Comparison of ENCODE assay signal across 8 cellular contexts in genomic region chr2:43519711-43520221, GRCh38.
A peak's percentile ranks its signal among the peaks of the same experiment; 100 is the strongest.
DNase-seq lines count a peak whose midpoint lies in the region; ATAC-seq, FAIRE-seq and TF ChIP-seq lines count a peak whose summit lies in the region.

No MANE protein-coding gene starts in this region.

- H3K27ac ChIP-seq in keratinocyte (ENCODE audit: control insufficient read depth, insufficient read depth, low read length), result peak overlapping the region; percentile 76
- H3K27ac ChIP-seq in transverse colon, result peak overlapping the region; percentile 73 to 80 (median 78)

- peaks cover 6% of the 10 kb centered on the region for H3K79me2 ChIP-seq in keratinocyte (ENCODE audit: control insufficient read depth, insufficient read depth, low read length)

- H3K27me3 ChIP-seq in keratinocyte (ENCODE audit: control insufficient read depth, extremely low read depth, insufficient read depth, low read length) (no peaks in the 10 kb centered on the region), transverse colon (no peaks in the 10 kb centered on the region)

- no peak overlapping the region for H3K4me3 Mint-ChIP-seq in activated CD4-positive, alpha-beta T cell treated with anti-CD3 and anti-CD28 coated beads for 36 hours

- no peak overlapping the region for H3K27ac Mint-ChIP-seq in activated CD4-positive, alpha-beta T cell treated with anti-CD3 and anti-CD28 coated beads for 36 hours

- peak; percentile 48 for ATAC-seq in activated CD4-positive, alpha-beta T cell treated with anti-CD3 and anti-CD28 coated beads for 36 hours
- ATAC-seq in HG03095 (IDR thresholded peaks at IDR 0.05; ENCODE audit: unreplicated experiment) (no peak), GM18909 (IDR thresholded peaks at IDR 0.05; ENCODE audit: poor library complexity, unreplicated experiment) (no peak)

- dilution Hi-C loops in keratinocyte (cut with MboI; ENCODE audit: extremely low pct_ligation_motif_present, low sequenced_read_pairs), result no loop called here

- H2AFZ ChIP-seq in keratinocyte (ENCODE audit: control insufficient read depth, low read length), result no peak overlapping the region

- TF ChIP-seq EP300 in transverse colon (IDR thresholded peaks at IDR 0.05; ENCODE audit: low read depth), result no peak

- 20 to 38% methylated on average over 1 to 2 of the region's 2 CpGs for WGBS in transverse colon (ENCODE audit: low coverage in 1 of 2), 2 donors

- no peak for TF ChIP-seq POLR2A in transverse colon (IDR thresholded peaks at IDR 0.05)

- H3K27me3 Mint-ChIP-seq in activated CD4-positive, alpha-beta T cell treated with anti-CD3 and anti-CD28 coated beads for 36 hours, result no peaks in the 10 kb centered on the region

- peaks cover 34% of the 10 kb centered on the region for H3K4me1 Mint-ChIP-seq in activated CD4-positive, alpha-beta T cell treated with anti-CD3 and anti-CD28 coated beads for 36 hours

- H3K4me1 ChIP-seq in keratinocyte (ENCODE audit: control insufficient read depth, extremely low read depth, insufficient read depth, low read length) (peaks cover 53% of the 10 kb centered on the region), transverse colon (peaks cover 10 to 43% (median 16%) of the 10 kb centered on the region in 4 donors)

- POLR2A ChIA-PET in activated CD4-positive, alpha-beta T cell treated with anti-CD3 and anti-CD28 coated beads for 36 hours (lab: Charles Lee), result no interaction called here

- H3K9me3 ChIP-seq in keratinocyte (ENCODE audit: control insufficient read depth, low read depth, low read length), result no peaks in the 10 kb centered on the region
- H3K9me3 ChIP-seq in transverse colon, result no peaks in the 10 kb centered on the region

- CTCF ChIA-PET in activated CD4-positive, alpha-beta T cell treated with anti-CD3 and anti-CD28 coated beads for 36 hours (lab: Charles Lee), result interaction anchor here (0.7 to 1.6 kb wide), 6 partner anchors 10 to 686 kb away, joined by 3 to 5 read pairs (median 3); no protein-coding TSS in a partner anchor

- H3K4me3 ChIP-seq in keratinocyte (ENCODE audit: control insufficient read depth in 2 of 3, extremely low read depth in 1 of 3, insufficient read depth in 2 of 3, low read depth in 1 of 3, low read length in 3 of 3), result peak overlapping the region in 1 of 3 experiments; percentile 1
- H3K4me3 ChIP-seq in transverse colon, result no peak overlapping the region

- TF ChIP-seq CTCF in keratinocyte (optimal IDR thresholded peaks at IDR 0.05 in 1 of 3, IDR thresholded peaks at IDR 0.05 in 1 of 3, conservative IDR thresholded peaks at IDR 0.05 in 1 of 3; ENCODE audit: extremely low read depth in 1 of 3, insufficient read depth in 2 of 3, low read length in 3 of 3) (no peak), transverse colon (IDR thresholded peaks at IDR 0.05) (no peak)

- H3K9ac ChIP-seq in keratinocyte (ENCODE audit: control insufficient read depth, extremely low read depth, insufficient read depth, low read length), result peak overlapping the region; percentile 43

- H3K9me1 ChIP-seq in keratinocyte (ENCODE audit: control insufficient read depth, extremely low read depth, insufficient read depth, low read length), result no peaks in the 10 kb centered on the region

- peak; percentile 74 for FAIRE-seq in keratinocyte (lab: Jason Lieb, UNC)

- no peaks in the 10 kb centered on the region for H4K20me1 ChIP-seq in keratinocyte (ENCODE audit: control insufficient read depth, extremely low read depth, insufficient read depth, low read length)

- peak overlapping the region; percentile 61 for H3K4me2 ChIP-seq in keratinocyte (ENCODE audit: control insufficient read depth, extremely low read depth, insufficient read depth, low read depth, low read length)

- H3K9me3 Mint-ChIP-seq in activated CD4-positive, alpha-beta T cell treated with anti-CD3 and anti-CD28 coated beads for 36 hours (ENCODE audit: low read depth), result no peaks in the 10 kb centered on the region

- in situ Hi-C loops in transverse colon (cut with MboI; ENCODE audit: low pct_ligation_motif_present in 1 of 4, low pct_unique_long_range_greater_than_20kb in 1 of 4, low sequenced_read_pairs in 3 of 4), result no loop called here

- DNase-seq in activated CD4-positive, alpha-beta T cell treated with anti-CD3 and anti-CD28 coated beads for 36 hours, result no peak
- no peak for DNase-seq in activated CD4-positive, alpha-beta T cell treated with anti-CD3 and anti-CD28 coated beads for 48 hours
- DNase-seq in amniotic stem cell (lab: John Stamatoyannopoulos, UW), result peak; percentile 77
- no peak for DNase-seq in keratinocyte (ENCODE audit: low read depth, low spot score)
- no peak for DNase-seq in transverse colon
- no peak for DNase-seq in COR-L47 (lab: John Stamatoyannopoulos, UW)

- peaks cover 17% of the 10 kb centered on the region for H3K36me3 Mint-ChIP-seq in activated CD4-positive, alpha-beta T cell treated with anti-CD3 and anti-CD28 coated beads for 36 hours (ENCODE audit: low read depth)

- H3K36me3 ChIP-seq in keratinocyte (ENCODE audit: control insufficient read depth in 2 of 2, extremely low read depth in 1 of 2, insufficient read depth in 2 of 2, low read length in 2 of 2), result no peaks in the 10 kb centered on the region
- H3K36me3 ChIP-seq in transverse colon, result no peaks in the 10 kb centered on the region

- intact Hi-C loops in activated CD4-positive, alpha-beta T cell treated with anti-CD3 and anti-CD28 coated beads for 36 hours (cut with DNase I, micrococcal nuclease), result no loop called here
- intact Hi-C loops in transverse colon (cut with DNase I; ENCODE audit: low total_unique reads), result no loop called here
